ENCODE assay signal across 16 cellular contexts in genomic region chr7:37028909-37029440, GRCh38.
DNase-seq lines count a peak whose midpoint lies in the region; ATAC-seq and TF ChIP-seq lines count a peak whose summit lies in the region.
"Had no signal": no experiment of that assay in that cellular context is flagged by ENCODE, and none has a peak within 500 bp of the region (broad histone marks: within the 10 kb centered on the region; RNA-seq: fewer than 3 reads in every experiment).

No MANE protein-coding gene starts in this region.

- no peaks in the 10 kb centered on the region for H3K27me3 Mint-ChIP-seq in T-helper 17 cell
- no peaks in the 10 kb centered on the region for H3K27me3 Mint-ChIP-seq in activated naive CD4-positive, alpha-beta T cell treated with anti-CD3 and anti-CD28 coated beads, Interleukin-2, amount 50 U/mL, for 24 hours

- TF ChIP-seq POLR2A in IMR-90 (IDR thresholded peaks at IDR 0.05; ENCODE audit: low read depth, low read length) (no peak), testis (IDR thresholded peaks at IDR 0.05) (no peak)

- peaks cover 9% of the 10 kb centered on the region for H3K9me3 Mint-ChIP-seq in activated naive CD4-positive, alpha-beta T cell treated with anti-CD3 and anti-CD28 coated beads, Interleukin-2, amount 50 U/mL, for 24 hours
- H3K9me3 Mint-ChIP-seq: natural killer cell had no signal

- peaks cover 22% of the 10 kb centered on the region for H3K4me1 Mint-ChIP-seq in T-helper 17 cell
- H3K4me1 Mint-ChIP-seq in activated naive CD4-positive, alpha-beta T cell treated with anti-CD3 and anti-CD28 coated beads, Interleukin-2, amount 50 U/mL, for 24 hours, result peaks cover 73% of the 10 kb centered on the region

- H2AK5ac ChIP-seq in IMR-90 (ENCODE audit: low read depth, low read length), result no peak overlapping the region

- no peak overlapping the region for H3K23ac ChIP-seq in IMR-90 (ENCODE audit: low read depth, low read length)

- H2AFZ ChIP-seq in IMR-90 (replicated peaks; ENCODE audit: low read length, poor library complexity), result no peak overlapping the region

- no peak overlapping the region for H3K14ac ChIP-seq in IMR-90 (replicated peaks; ENCODE audit: low read depth, low read length)

- no peak overlapping the region for H3K4me2 ChIP-seq in IMR-90 (ENCODE audit: low read depth, low read length)
- H3K4me2 ChIP-seq: BLaER1 had no signal

- no peak overlapping the region for H2BK20ac ChIP-seq in IMR-90 (ENCODE audit: low read depth, low read length)

- peaks cover 10% of the 10 kb centered on the region for H3K36me3 Mint-ChIP-seq in T-helper 17 cell (ENCODE audit: low read depth)
- H3K36me3 Mint-ChIP-seq in activated naive CD4-positive, alpha-beta T cell treated with anti-CD3 and anti-CD28 coated beads, Interleukin-2, amount 50 U/mL, for 24 hours, result peaks cover 45% of the 10 kb centered on the region

- no peaks in the 10 kb centered on the region for H3K9me3 ChIP-seq in IMR-90 (ENCODE audit: control insufficient read depth, insufficient read depth, low read length)
- no peaks in the 10 kb centered on the region for H3K9me3 ChIP-seq in T-helper 17 cell (ENCODE audit: control insufficient read depth, low read length, poor library complexity, severe bottlenecking)
- H3K9me3 ChIP-seq in testis, result no peaks in the 10 kb centered on the region
- H3K9me3 ChIP-seq: ascending aorta, BLaER1, gastroesophageal sphincter had no signal

- peaks cover 13% of the 10 kb centered on the region for H3K4me1 ChIP-seq in IMR-90 (ENCODE audit: control insufficient read depth, insufficient read depth, low read length)
- H3K4me1 ChIP-seq in testis, result peaks cover 4% of the 10 kb centered on the region
- H3K4me1 ChIP-seq: BLaER1 had no signal

- no peak overlapping the region for H3K4me3 Mint-ChIP-seq in T-helper 17 cell
- H3K4me3 Mint-ChIP-seq in activated naive CD4-positive, alpha-beta T cell treated with anti-CD3 and anti-CD28 coated beads, Interleukin-2, amount 50 U/mL, for 24 hours, result peak overlapping the region; percentile 65
- H3K4me3 Mint-ChIP-seq: natural killer cell had no signal

- no peak overlapping the region for H4K5ac ChIP-seq in IMR-90 (ENCODE audit: low read depth, low read length)

- no peak for TF ChIP-seq RAD21 in IMR-90 (IDR thresholded peaks at IDR 0.05; ENCODE audit: low read length)

- CTCF ChIA-PET in IMR-90 (lab: Yijun Ruan, JAX), result no interaction called here

- peaks cover 4% of the 10 kb centered on the region; the same call in 1 of the 2 replicates for H3K9me1 ChIP-seq in IMR-90 (ENCODE audit: insufficient read depth, low read length)

- no peaks in the 10 kb centered on the region; the same call in 1 of the 2 replicates for H3K27me3 ChIP-seq in IMR-90 (ENCODE audit: control insufficient read depth, insufficient read depth, low read length)
- no peaks in the 10 kb centered on the region for H3K27me3 ChIP-seq in testis
- H3K27me3 ChIP-seq: ascending aorta, BLaER1, gastroesophageal sphincter had no signal

- no peak overlapping the region for H2BK15ac ChIP-seq in IMR-90 (ENCODE audit: low read depth, low read length)

- H2AK9ac ChIP-seq in IMR-90 (replicated peaks; ENCODE audit: low read depth, low read length, poor library complexity), result no peak overlapping the region

- H3K9ac ChIP-seq in IMR-90 (ENCODE audit: low read depth, low read length), result no peak overlapping the region
- H3K9ac ChIP-seq: BLaER1 had no signal

- in situ Hi-C loops in IMR-90 (cut with MboI; ENCODE audit: low sequenced_read_pairs), result no loop called here

- H3K27ac ChIP-seq in IMR-90 (ENCODE audit: insufficient read depth, low read length), result no peak overlapping the region
- H3K27ac ChIP-seq in testis, result no peak overlapping the region
- H3K27ac ChIP-seq: BLaER1, gastroesophageal sphincter had no signal

- ATAC-seq in IMR-90 (ENCODE audit: low read depth) (no peak), T-helper 17 cell (no peak), GM19452 (IDR thresholded peaks at IDR 0.05; ENCODE audit: unreplicated experiment) (no peak)
- ATAC-seq: gastroesophageal sphincter had no signal

- no peaks in the 10 kb centered on the region for H4K20me1 ChIP-seq in IMR-90 (ENCODE audit: insufficient read depth, low read length)
- H4K20me1 ChIP-seq: BLaER1 had no signal

- BruUV-seq in IMR-90 (replicated peaks; lab: Mats Ljungman, UMichigan), result no TSS peak

- H3K18ac ChIP-seq in IMR-90 (ENCODE audit: low read depth, low read length), result no peak overlapping the region

- no peak overlapping the region for H3K56ac ChIP-seq in IMR-90 (ENCODE audit: extremely low read depth, insufficient read depth, low read length)

- no peak overlapping the region for H4K8ac ChIP-seq in IMR-90 (ENCODE audit: low read depth in 2 of 2, low read length in 2 of 2)

- peak overlapping the region; percentile 6 for H3K27ac Mint-ChIP-seq in T-helper 17 cell
- H3K27ac Mint-ChIP-seq in activated naive CD4-positive, alpha-beta T cell treated with anti-CD3 and anti-CD28 coated beads, Interleukin-2, amount 50 U/mL, for 24 hours, result peak overlapping the region; percentile 81

- H3K79me1 ChIP-seq in IMR-90 (ENCODE audit: low read depth in 1 of 2, low read length in 2 of 2), result no peaks in the 10 kb centered on the region

- 0 out of 2 replicates have a peak overlapping the region, but pooled peaks have one; percentile 50 for H3K4ac ChIP-seq in IMR-90 (ENCODE audit: low read depth, low read length)

- DNase-seq in IMR-90 (no peak), T-helper 17 cell (no peak), AG08396 (ENCODE audit: low spot score) (no peak), testis (no peak)
- DNase-seq in stimulated activated CD4-positive, alpha-beta T cell treated with anti-CD3 and anti-CD28 coated beads, Interleukin-4, amount 100 ng/mL, for 24 hours, result peak; percentile 53
- DNase-seq: DMS79, H7, natural killer cell, Right ventricle myocardium superior, T-helper 9 cell had no signal

- H3K4me3 ChIP-seq in IMR-90 (ENCODE audit: insufficient read depth, low read depth, low read length), result no peak overlapping the region
- no peak overlapping the region for H3K4me3 ChIP-seq in testis
- H3K4me3 ChIP-seq: ascending aorta, BLaER1, gastroesophageal sphincter, lung had no signal

- H2BK5ac ChIP-seq in IMR-90 (ENCODE audit: low read depth, low read length, poor library complexity, severe bottlenecking), result no peak overlapping the region

- intact Hi-C loops in IMR-90 (cut with micrococcal nuclease) (loop anchor here (5.0 kb wide), 2 partner anchors 62 to 168 kb away; no protein-coding TSS in a partner anchor), testis (cut with DNase I; ENCODE audit: low total_unique reads) (no loop called here)

- TF ChIP-seq CTCF in IMR-90 (conservative IDR thresholded peaks at IDR 0.05; ENCODE audit: low read depth, low read length) (no peak), testis (IDR thresholded peaks at IDR 0.05) (no peak)

- H4K91ac ChIP-seq in IMR-90 (ENCODE audit: insufficient read depth, low read depth, low read length), result no peak overlapping the region; the same call in 1 of the 2 replicates

- no peaks in the 10 kb centered on the region for H3K36me3 ChIP-seq in IMR-90 (ENCODE audit: control insufficient read depth, insufficient read depth, low read length)
- no peaks in the 10 kb centered on the region for H3K36me3 ChIP-seq in testis (ENCODE audit: low read depth, missing control alignments)
- H3K36me3 ChIP-seq: ascending aorta, gastroesophageal sphincter had no signal

- H2BK120ac ChIP-seq in IMR-90 (ENCODE audit: low read depth, low read length), result peak overlapping the region; percentile 8; the same call in 1 of the 2 replicates

- POLR2A ChIA-PET in IMR-90 (lab: Charles Lee; ENCODE audit: unreplicated experiment), result no interaction called here

- WGBS in IMR-90 (ENCODE audit: extremely low coverage in 2 of 2, insufficient read length in 1 of 2), 2 experiments, result no CpG with 5 or more reads among the region's 5 CpGs
- 92 to 94% methylated on average over 5 of the region's 5 CpGs for WGBS in testis, 2 donors

- dilution Hi-C loops in IMR-90 (cut with HindIII; ENCODE audit: low sequenced_read_pairs, unreplicated experiment), result no loop called here

TF ChIP-seq in IMR-90, 13 proteins besides CTCF, POLR2A, EP300 and RAD21:
- TF ChIP-seq CEBPB (IDR thresholded peaks at IDR 0.05; ENCODE audit: low read depth, low read length) (no peak), RCOR1 (IDR thresholded peaks at IDR 0.05; ENCODE audit: insufficient replicate concordance, low read length) (no peak), NFE2L2 (IDR thresholded peaks at IDR 0.05; ENCODE audit: low read depth, low read length) (no peak), SMC3 (IDR thresholded peaks at IDR 0.05; ENCODE audit: low read depth, low read length) (no peak), RFX5 (IDR thresholded peaks at IDR 0.05; ENCODE audit: low read depth, low read length) (no peak), CHD1 (IDR thresholded peaks at IDR 0.05; ENCODE audit: low read depth, low read length) (no peak), MXI1 (IDR thresholded peaks at IDR 0.05; ENCODE audit: borderline replicate concordance, low read depth, low read length) (no peak), MAZ (IDR thresholded peaks at IDR 0.05; ENCODE audit: borderline replicate concordance, low read depth, low read length) (no peak), MAFK (IDR thresholded peaks at IDR 0.05; ENCODE audit: low read depth, low read length) (no peak), BHLHE40 (IDR thresholded peaks at IDR 0.05; ENCODE audit: low read depth, low read length) (no peak), FOS (IDR thresholded peaks at IDR 0.05; ENCODE audit: low read depth, low read length) (no peak), ELK1 (IDR thresholded peaks at IDR 0.05; ENCODE audit: borderline replicate concordance, low read depth, low read length) (no peak), USF2 (IDR thresholded peaks at IDR 0.05; ENCODE audit: low read depth, low read length) (no peak)
